8 cellular contexts compared by ENCODE assay signal in genomic region chr5:91280062-91280941, GRCh38.
DNase-seq lines count a peak whose midpoint lies in the region; ATAC-seq and TF ChIP-seq lines count a peak whose summit lies in the region.

No MANE protein-coding gene starts in this region.

- peak; percentile 94 for DNase-seq in CD14-positive monocyte (ENCODE audit: low spot score)
- DNase-seq in NCI-H774 (lab: John Stamatoyannopoulos, UW) = peak; percentile 84
- DNase-seq in activated CD8-positive, alpha-beta memory T cell treated with anti-CD3 and anti-CD28 coated beads for 24 hours = peak; percentile 94
- peak; percentile 60 for DNase-seq in effector CD8-positive, alpha-beta T cell (lab: John Stamatoyannopoulos, UW)
- DNase-seq in medulla oblongata (ENCODE audit: extremely low spot score) = peak; percentile 95
- peak; percentile 84 to 92 (median 85) for DNase-seq in stimulated activated CD4-positive, alpha-beta T cell treated with anti-CD3 and anti-CD28 coated beads, TNF-alpha, amount 100 ng/mL, for 48 hours (ENCODE audit: low read depth in 3 of 3)

- intact Hi-C loops in CD14-positive monocyte (cut with micrococcal nuclease) = loop anchor here (2.0 to 10.0 kb wide), 6 partner anchors 30 to 104 kb away; partner anchors contain the start of gene ARRDC3 (in 2 of the 2)

- H3K27ac Mint-ChIP-seq in CD14-positive monocyte = peak overlapping the region; percentile 96 to 100 (median 98)

- H3K4me3 Mint-ChIP-seq in CD14-positive monocyte = peak overlapping the region; percentile 89 to 90

- no peak for TF ChIP-seq CTCF in CD14-positive monocyte (IDR thresholded peaks at IDR 0.05)

- peak; percentile 91 for ATAC-seq in GM19351 (IDR thresholded peaks at IDR 0.05; ENCODE audit: unreplicated experiment)
- ATAC-seq in HG03520 (IDR thresholded peaks at IDR 0.05; ENCODE audit: unreplicated experiment) = peak; percentile 89

- H3K4me1 Mint-ChIP-seq in CD14-positive monocyte = peaks cover 38% of the 10 kb centered on the region

- H3K36me3 Mint-ChIP-seq in CD14-positive monocyte = peaks cover 0 to 16% of the 10 kb centered on the region in 2 donors

- H3K27me3 Mint-ChIP-seq in CD14-positive monocyte (ENCODE audit: low read depth in 3 of 3) = peaks cover 6 to 20% (median 7%) of the 10 kb centered on the region in 3 donors

- H3K9me3 Mint-ChIP-seq in CD14-positive monocyte = peaks cover 0 to 8% (median 4%) of the 10 kb centered on the region in 7 donors

Comparison
In these comparisons a context has a peak if more than half of its experiments do, and no peak if none do; other contexts are left out.
1. Peak in every context shown above with its lines: DNase-seq and ATAC-seq.